ENCODE assay signal across 2 cellular contexts in genomic region chr9:36798350-36799065, GRCh38.
TF ChIP-seq lines count a peak whose summit lies in the region.

No MANE protein-coding gene starts in this region.

TF ChIP-seq in SK-N-SH, 30 proteins besides CTCF, POLR2A, EP300 and RAD21 (continued from another document):
- no peak for TF ChIP-seq PBX3 (IDR thresholded peaks at IDR 0.05)
- no peak for TF ChIP-seq TEAD4 (IDR thresholded peaks at IDR 0.05; ENCODE audit: borderline replicate concordance, insufficient read depth)

TF ChIP-seq in SK-N-SH treated with all-trans-retinoic acid at 6 μM for 48 hours, 23 proteins besides CTCF, POLR2A, EP300 and RAD21 (continued from another document):
- TF ChIP-seq ARNTL (CRISPR knock-in tag; IDR thresholded peaks at IDR 0.05; ENCODE audit: borderline replicate concordance, low read depth) = no peak
